Comparison of ENCODE assay signal across 9 cellular contexts in genomic region chr19:47095707-47096704, GRCh38. TPM values are rescaled to one million over a fixed set of nuclear protein-coding genes. Genes with fewer than 3 reads are reported as not detected.
DNase-seq lines count a peak whose midpoint lies in the region; ATAC-seq and TF ChIP-seq lines count a peak whose summit lies in the region.
"Had no signal": no experiment of that assay in that cellular context is flagged by ENCODE, and none has a peak within 500 bp of the region (broad histone marks: within the 10 kb centered on the region; RNA-seq: fewer than 3 reads in every experiment).

No MANE protein-coding gene starts in this region.

- H3K27ac ChIP-seq in liver (ENCODE audit: low read depth in 1 of 2, low read length in 2 of 2), result peak overlapping the region; percentile 68 to 75
- H3K27ac ChIP-seq in upper lobe of right lung, result peak overlapping the region; percentile 90

- in situ Hi-C loops in astrocyte of the cerebellum (cut with HindIII; ENCODE audit: low sequenced_read_pairs), result no loop called here

- H3K4me1 ChIP-seq in liver (ENCODE audit: control insufficient read depth in 4 of 4, insufficient read depth in 4 of 4, low read length in 3 of 4), result peaks cover 7 to 32% (median 16%) of the 10 kb centered on the region in 4 donors
- H3K4me1 ChIP-seq in upper lobe of right lung, result peaks cover 52% of the 10 kb centered on the region

- no peak for DNase-seq in activated CD4-positive, alpha-beta T cell treated with anti-CD3 and anti-CD28 coated beads, Interleukin-2, amount 10 ng/mL, durations not matched to agents 7 days and 5 days
- no peak for DNase-seq in activated CD4-positive, alpha-beta T cell treated with anti-CD3 and anti-CD28 coated beads, Interleukin-2, amount 50 U/mL, for 1 hour
- DNase-seq in astrocyte of the cerebellum (ENCODE audit: low read depth) (peak; percentile 93), upper lobe of right lung (peak; percentile 94), SKM-1 treated with dmso at 0.1 percent for 144 hours (lab: John Stamatoyannopoulos, UW; ENCODE audit: unreplicated experiment) (no peak)
- DNase-seq: MM.1S had no signal

- H3K4me3 Mint-ChIP-seq in activated CD4-positive, alpha-beta T cell treated with anti-CD3 and anti-CD28 coated beads, Interleukin-2, amount 10 ng/mL, durations not matched to agents 7 days and 5 days, result peak overlapping the region; percentile 69

- peak; percentile 25 to 29 for TF ChIP-seq RAD21 in liver (IDR thresholded peaks at IDR 0.05)

- no peaks in the 10 kb centered on the region for H3K9me3 Mint-ChIP-seq in activated CD4-positive, alpha-beta T cell treated with anti-CD3 and anti-CD28 coated beads, Interleukin-2, amount 10 ng/mL, durations not matched to agents 7 days and 5 days

- peaks cover 72% of the 10 kb centered on the region for H3K4me1 Mint-ChIP-seq in activated CD4-positive, alpha-beta T cell treated with anti-CD3 and anti-CD28 coated beads, Interleukin-2, amount 10 ng/mL, durations not matched to agents 7 days and 5 days

- H3K4me3 ChIP-seq in astrocyte of the cerebellum (ENCODE audit: low read depth, low read length) (no peak overlapping the region), liver (ENCODE audit: low read depth in 1 of 3, low read length in 3 of 3) (no peak overlapping the region), upper lobe of right lung (no peak overlapping the region)

- no peaks in the 10 kb centered on the region for H3K27me3 Mint-ChIP-seq in activated CD4-positive, alpha-beta T cell treated with anti-CD3 and anti-CD28 coated beads, Interleukin-2, amount 10 ng/mL, durations not matched to agents 7 days and 5 days

- intact Hi-C loops in upper lobe of right lung (cut with DNase I), result no loop called here

- no peak for TF ChIP-seq CTCF in astrocyte of the cerebellum (IDR thresholded peaks at IDR 0.05; ENCODE audit: low read depth, low read length, missing control alignments)
- TF ChIP-seq CTCF in liver (IDR thresholded peaks at IDR 0.05; ENCODE audit: low read depth, low read length, missing input control), result no peak
- TF ChIP-seq CTCF in upper lobe of right lung (IDR thresholded peaks at IDR 0.05), result no peak

- no peak overlapping the region for H3K9ac ChIP-seq in liver (ENCODE audit: low read depth in 1 of 2, low read length in 2 of 2)

- H3K27ac Mint-ChIP-seq in activated CD4-positive, alpha-beta T cell treated with anti-CD3 and anti-CD28 coated beads, Interleukin-2, amount 10 ng/mL, durations not matched to agents 7 days and 5 days, result peak overlapping the region; percentile 90

- H3K27me3 ChIP-seq in liver (ENCODE audit: control insufficient read depth in 4 of 4, insufficient read depth in 4 of 4, low read length in 3 of 4) (no peaks in the 10 kb centered on the region), upper lobe of right lung (no peaks in the 10 kb centered on the region)

- CTCF ChIA-PET in activated CD4-positive, alpha-beta T cell treated with anti-CD3 and anti-CD28 coated beads, Interleukin-2, amount 10 ng/mL, durations not matched to agents 7 days and 5 days (lab: Charles Lee), result interaction anchor here (0.6 to 4.1 kb wide), 12 partner anchors 11 to 255 kb away, joined by 3 to 20 read pairs (median 4); partner anchors contain the start of gene ZC3H4

- peaks cover 4 to 22% (median 11%) of the 10 kb centered on the region in 4 donors for H3K36me3 ChIP-seq in liver (ENCODE audit: control insufficient read depth in 4 of 4, insufficient read depth in 3 of 4, low read depth in 1 of 4, low read length in 3 of 4)
- H3K36me3 ChIP-seq in upper lobe of right lung, result peaks cover 29% of the 10 kb centered on the region

- H3K36me3 Mint-ChIP-seq in activated CD4-positive, alpha-beta T cell treated with anti-CD3 and anti-CD28 coated beads, Interleukin-2, amount 10 ng/mL, durations not matched to agents 7 days and 5 days (ENCODE audit: low read depth), result peaks cover 46% of the 10 kb centered on the region

- POLR2A ChIA-PET in activated CD4-positive, alpha-beta T cell treated with anti-CD3 and anti-CD28 coated beads, Interleukin-2, amount 10 ng/mL, durations not matched to agents 7 days and 5 days (lab: Charles Lee), result interaction anchor here (1.1 to 4.7 kb wide), 3 partner anchors 10 to 17 kb away, joined by 4 to 33 read pairs (median 15); partner anchors contain the start of gene ZC3H4

- ATAC-seq in upper lobe of right lung (peak; percentile 83), GM21447 (IDR thresholded peaks at IDR 0.05; ENCODE audit: unreplicated experiment) (no peak), HG03571 (IDR thresholded peaks at IDR 0.05; ENCODE audit: unreplicated experiment) (no peak)

- WGBS in liver, result 45% methylated on average over 20 of the region's 20 CpGs

- H3K9me3 ChIP-seq in liver (ENCODE audit: control insufficient read depth in 4 of 4, low read length in 3 of 4) (no peaks in the 10 kb centered on the region), upper lobe of right lung (no peaks in the 10 kb centered on the region)

TF ChIP-seq in liver, 16 proteins besides CTCF, POLR2A, EP300 and RAD21 (continues in another document):
- TF ChIP-seq MAX (IDR thresholded peaks at IDR 0.05) (peak; percentile 92), NR2F2 (IDR thresholded peaks at IDR 0.05) (peak; percentile 80), TAF1 (conservative IDR thresholded peaks at IDR 0.05) (peak; percentile 77), ZBTB33 (IDR thresholded peaks at IDR 0.05) (peak; percentile 79), RXRA (IDR thresholded peaks at IDR 0.05) (peak; percentile 89 to 96), SP1 (IDR thresholded peaks at IDR 0.05) (peak; percentile 100), REST (IDR thresholded peaks at IDR 0.05) (peak; percentile 75), FOXA2 (IDR thresholded peaks at IDR 0.05) (peak; percentile 86), YY1 (IDR thresholded peaks at IDR 0.05) (peak; percentile 85), JUND (IDR thresholded peaks at IDR 0.05) (peak; percentile 83 to 89), ATF3 (IDR thresholded peaks at IDR 0.05) (no peak), HNF4G (IDR thresholded peaks at IDR 0.05) (peak; percentile 91), HNF4A (conservative IDR thresholded peaks at IDR 0.05) (peak; percentile 96 to 98), EGR1 (IDR thresholded peaks at IDR 0.05; ENCODE audit: low read depth in 2 of 2) (peak; percentile 43 to 85)

RNA-seq across cellular contexts. Expression of gene ZC3H4, which starts 17.6 kb away (rescaled TPM):
- total RNA-seq in activated CD4-positive, alpha-beta T cell treated with anti-CD3 and anti-CD28 coated beads, Interleukin-2, amount 10 ng/mL, durations not matched to agents 7 days and 5 days, result 100 to 1,000 TPM in 1 of 2 experiments, 10 to 100 TPM in 1; 99.5 to 115 TPM
- total RNA-seq in liver (10 to 100 TPM in 1 of 2 donors, 1 to 10 TPM in 1; 7.7 to 11.8 TPM), upper lobe of right lung (47.5 TPM)
- 1 to 10 TPM; 2.9 to 4.8 TPM for polyA plus RNA-seq in liver

RNA-seq across cellular contexts. Expression of gene SAE1, which starts 34.6 kb away (rescaled TPM):
- total RNA-seq in activated CD4-positive, alpha-beta T cell treated with anti-CD3 and anti-CD28 coated beads, Interleukin-2, amount 10 ng/mL, durations not matched to agents 7 days and 5 days, result 100 to 1,000 TPM; 162 to 168 TPM
- 10 to 100 TPM; 22.3 to 31.8 TPM for total RNA-seq in liver
- 10 to 100 TPM; 19.0 to 31.7 TPM for polyA plus RNA-seq in liver
- total RNA-seq in upper lobe of right lung, result 57.6 TPM

RNA-seq across cellular contexts. Expression of gene TMEM160, which starts 47.6 kb away (rescaled TPM):
- total RNA-seq in activated CD4-positive, alpha-beta T cell treated with anti-CD3 and anti-CD28 coated beads, Interleukin-2, amount 10 ng/mL, durations not matched to agents 7 days and 5 days, result 10 to 100 TPM; 41.6 to 56.6 TPM
- total RNA-seq in liver (10 to 100 TPM; 11.5 to 12.4 TPM), upper lobe of right lung (28.0 TPM)
- 10 to 100 TPM; 32.1 to 49.2 TPM for polyA plus RNA-seq in liver

Comparison
In these comparisons a context has a peak if more than half of its experiments do, and no peak if none do; other contexts are left out.
1. DNase-seq: peak in astrocyte of the cerebellum (single experiment) and upper lobe of right lung (single experiment); none in activated CD4-positive, alpha-beta T cell treated with anti-CD3 and anti-CD28 coated beads, Interleukin-2, amount 10 ng/mL, durations not matched to agents 7 days and 5 days (single experiment), activated CD4-positive, alpha-beta T cell treated with anti-CD3 and anti-CD28 coated beads, Interleukin-2, amount 50 U/mL, for 1 hour (single experiment) and SKM-1 treated with dmso at 0.1 percent for 144 hours (single experiment).